In the genomic region with DNA sequence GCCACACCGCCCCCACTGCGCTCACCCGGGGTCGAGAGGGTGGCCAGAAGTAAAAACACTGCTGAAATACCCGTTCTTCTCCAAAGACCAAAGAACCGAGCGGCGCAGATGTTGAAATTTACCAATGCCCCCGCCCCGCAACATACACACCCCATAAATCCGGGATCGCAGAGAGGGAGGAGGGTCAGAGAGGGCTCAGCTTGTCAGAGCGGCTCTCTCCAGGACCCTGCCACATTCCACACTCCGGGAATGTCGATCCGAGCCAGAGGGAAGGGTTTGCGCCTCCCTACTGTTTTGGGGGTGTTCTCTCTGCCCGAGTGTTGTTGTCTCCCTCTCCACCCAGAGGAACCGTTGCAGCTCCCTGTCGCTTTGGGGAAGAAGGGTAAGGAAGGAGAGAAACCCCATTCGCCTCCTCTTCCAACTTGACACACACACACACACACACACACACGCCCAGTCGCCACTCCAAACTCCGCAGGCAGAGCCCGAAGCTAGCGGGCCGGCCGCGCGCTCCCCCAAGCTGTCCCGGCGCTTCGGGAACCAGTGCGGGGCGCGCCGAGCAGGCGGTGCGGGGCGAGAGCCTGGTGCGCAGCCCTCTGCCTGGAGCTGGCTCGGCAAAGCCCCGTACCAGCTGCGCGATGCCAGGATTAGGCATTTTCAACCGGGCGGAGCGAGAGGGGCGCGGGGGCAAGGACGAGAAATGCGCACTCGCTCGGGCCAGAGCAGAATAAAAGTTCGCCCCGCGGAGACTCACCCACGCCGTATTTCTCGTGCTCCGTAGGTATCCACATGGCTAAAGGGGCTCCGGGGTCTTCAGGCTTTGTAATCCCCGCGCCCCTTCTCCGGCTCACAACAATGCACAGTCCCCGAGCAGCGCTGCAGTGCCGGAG, we compare ENCODE assay signal across 8 cellular contexts. TPM values are rescaled to one million over a fixed set of nuclear protein-coding genes. Genes with fewer than 3 reads are reported as not detected.
DNase-seq lines count a peak whose midpoint lies in the region; ATAC-seq lines count a peak whose summit lies in the region.

No MANE protein-coding gene starts in this region.

- intact Hi-C loops in right cardiac atrium (cut with DNase I) (loop anchor here in 2 of 4 donors (10.0 kb wide), 2 partner anchors 221 to 251 kb away; no protein-coding TSS in a partner anchor), posterior vena cava (cut with DNase I) (no loop called here)

- H3K27me3 ChIP-seq in right cardiac atrium (ENCODE audit: control insufficient read depth, insufficient read depth): no peaks in the 10 kb centered on the region

- H3K4me3 ChIP-seq in right cardiac atrium (ENCODE audit: low read length): peak overlapping the region; percentile 89

- in situ Hi-C loops in SK-MEL-5 (cut with HindIII; ENCODE audit: low pct_unique_long_range_greater_than_20kb, low sequenced_read_pairs): no loop called here

- H3K9me3 ChIP-seq in right cardiac atrium (ENCODE audit: control insufficient read depth, low read length): no peaks in the 10 kb centered on the region

- under 1% methylated on average over 68 of the region's 68 CpGs for whole genome bisulfite sequencing in right cardiac atrium

- ATAC-seq in GM19397 (IDR thresholded peaks at IDR 0.05; ENCODE audit: unreplicated experiment) (peak; percentile 12), HG03469 (IDR thresholded peaks at IDR 0.05; ENCODE audit: unreplicated experiment) (peak; percentile 0), right cardiac atrium (peak; percentile 64 to 65)

- no peaks in the 10 kb centered on the region for H3K4me1 ChIP-seq in right cardiac atrium (ENCODE audit: control insufficient read depth, insufficient read depth, low read length)

- peak overlapping the region; percentile 76 for H3K27ac ChIP-seq in right cardiac atrium (ENCODE audit: low read length)

- peak; percentile 18 for DNase-seq in CMK (ENCODE audit: low read depth)
- DNase-seq in SK-MEL-5 (ENCODE audit: low read depth, low spot score): peak; percentile 56
- DNase-seq in anterior cingulate cortex (lab: John Stamatoyannopoulos, UW): peak in 45 of 58 donors; percentile 41 to 83 (median 62)
- peak; percentile 70 to 91 (median 87) for DNase-seq in right cardiac atrium
- DNase-seq in posterior vena cava (ENCODE audit: low spot score): peak; percentile 88
- no peak for DNase-seq in amniotic stem cell (lab: John Stamatoyannopoulos, UW)

RNA-seq across cellular contexts. Expression of a gene that starts 0.6 kb away (rescaled TPM):
- total RNA-seq in SK-MEL-5 (2014; rRNA removed; shearing (Covaris generic)): 12.7 and 17.9 TPM in 2 replicates
- 22.8 and 34.2 TPM in 2 replicates for polyA plus RNA-seq in SK-MEL-5 (2015; cell fraction: cytosol; rRNA removed)
- polyA plus RNA-seq in SK-MEL-5 (2015; cell fraction: nucleus; rRNA removed): 47.4 and 72.5 TPM in 2 replicates
- total RNA-seq in right cardiac atrium (10 to 100 TPM; 13.5 to 19.9 (median 16.5) TPM), posterior vena cava (10 to 100 TPM; 26.1 TPM)
- 5.7 TPM for polyA plus RNA-seq in right cardiac atrium

RNA-seq across cellular contexts. Expression of a gene that starts 0.9 kb away (rescaled TPM):
- 62.7 and 67.4 TPM in 2 replicates for total RNA-seq in SK-MEL-5 (2014; rRNA removed; shearing (Covaris generic))
- polyA plus RNA-seq in SK-MEL-5 (2015; cell fraction: cytosol; rRNA removed): 21.9 and 25.0 TPM in 2 replicates
- 15.9 and 16.9 TPM in 2 replicates for polyA plus RNA-seq in SK-MEL-5 (2015; cell fraction: nucleus; rRNA removed)
- total RNA-seq in right cardiac atrium (10 to 100 TPM; 17.1 to 22.4 (median 18.4) TPM), posterior vena cava (10 to 100 TPM; 15.0 to 19.8 TPM)
- polyA plus RNA-seq in right cardiac atrium: 11.9 TPM

Comparison
In these comparisons a context has a peak if more than half of its experiments do, and no peak if none do; other contexts are left out.
1. ATAC-seq: peak in every context shown above with its lines; median percentile 64 in right cardiac atrium; 12 in GM19397; 0 in HG03469.